ENCODE assay signal across 1 cellular context in genomic region chr14:25006031-25006430, GRCh38.
TF ChIP-seq lines count a peak whose summit lies in the region.

No MANE protein-coding gene starts in this region.

TF ChIP-seq in HepG2, 621 proteins besides CTCF, POLR2A, EP300 and RAD21:
- TF ChIP-seq HNF4A (CRISPR knock-in tag; IDR thresholded peaks at IDR 0.05), result 0 out of 2 replicates have a peak, but pooled peaks have one; percentile 18
- TF ChIP-seq ZSCAN22 (CRISPR knock-in tag; IDR thresholded peaks at IDR 0.05), result no peak
